In the genomic region with DNA sequence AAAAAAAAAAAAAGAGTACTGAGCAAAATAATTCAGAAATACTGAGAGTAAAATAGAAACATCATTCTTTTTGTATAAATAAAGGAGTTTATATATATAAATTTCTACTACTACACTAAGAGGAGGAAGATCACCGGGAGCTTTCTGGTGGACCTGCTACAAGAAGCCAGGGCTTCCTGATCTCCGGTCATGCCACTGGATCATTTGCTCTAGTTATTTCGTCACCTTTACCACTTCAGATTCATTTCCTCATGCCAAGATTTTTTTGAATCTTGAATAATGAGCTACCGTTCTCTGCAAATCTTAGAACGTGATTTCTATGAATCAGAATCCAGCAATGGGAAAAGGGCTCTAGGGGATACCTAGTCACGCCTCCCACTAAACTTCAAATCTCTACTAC, we compare ENCODE assay signal across 20 cellular contexts.
"Had no signal": no experiment of that assay in that cellular context is flagged by ENCODE, and none has a peak within 500 bp of the region (broad histone marks: within the 10 kb centered on the region; RNA-seq: fewer than 3 reads in every experiment).

No MANE protein-coding gene starts in this region.

- DNase-seq: activated CD4-positive, alpha-beta T cell treated with anti-CD3 and anti-CD28 coated beads for 4 hours; activated CD4-positive, alpha-beta T cell treated with anti-CD3 and anti-CD28 coated beads, Interleukin-2, amount 50 U/mL, for 48 hours; activated CD4-positive, CD25-positive, alpha-beta regulatory T cell; activated CD8-positive, alpha-beta memory T cell treated with anti-CD3 and anti-CD28 coated beads, Interleukin-2, amount 50 U/mL, for 48 hours; activated naive CD4-positive, alpha-beta T cell treated with anti-CD3 and anti-CD28 coated beads for 36 hours; activated naive CD8-positive, alpha-beta T cell treated with anti-CD3 and anti-CD28 coated beads, Interleukin-2, amount 10 ng/mL, durations not matched to agents 7 days and 5 days; activated T-cell treated with anti-CD3 and anti-CD28 coated beads, Interleukin-2, amount 50 U/mL, for 48 hours; amniotic stem cell; cerebellar nuclear complex; cortex of kidney; erythroblast; foreskin keratinocyte; left colon; mammary epithelial cell; natural killer cell; stimulated activated CD4-positive, alpha-beta T cell treated with anti-CD3 and anti-CD28 coated beads, Interleukin-2, amount 100 ng/mL, for 48 hours; stimulated activated CD8-positive, alpha-beta memory T cell treated with anti-CD3 and anti-CD28 coated beads, Interleukin-4, amount 100 ng/mL, for 48 hours; stimulated activated naive B cell treated with anti-CD40 and anti-IgM and Interleukin-4, amounts not matched to agents 10 μg/mL and 1 μg/mL and 100 μg/mL, for 72 hours; transverse colon had no signal

- ATAC-seq: foreskin keratinocyte; left colon; natural killer cell; stimulated activated naive B cell treated with anti-CD40 and anti-IgM and Interleukin-4, amounts not matched to agents 10 μg/mL and 1 μg/mL and 100 μg/mL, for 72 hours had no signal

- H3K27ac ChIP-seq: foreskin keratinocyte, transverse colon, vagina had no signal

- H3K9me3 ChIP-seq: transverse colon, vagina had no signal

- H3K4me1 ChIP-seq: foreskin keratinocyte, transverse colon, vagina had no signal

- H3K4me3 ChIP-seq: transverse colon, vagina had no signal

- H3K27me3 ChIP-seq: foreskin keratinocyte, transverse colon, vagina had no signal
